8 cellular contexts compared by ENCODE assay signal in genomic region chr10:72223743-72224101, GRCh38. TPM values are rescaled to one million over a fixed set of nuclear protein-coding genes. Genes with fewer than 3 reads are reported as not detected.
DNase-seq lines count a peak whose midpoint lies in the region; ATAC-seq and TF ChIP-seq lines count a peak whose summit lies in the region.

No MANE protein-coding gene starts in this region.

- TF ChIP-seq POLR2A in right lobe of liver (IDR thresholded peaks at IDR 0.05) (peak; percentile 22), suprapubic skin (IDR thresholded peaks at IDR 0.05) (no peak)

- intact Hi-C loops in activated CD4-positive, alpha-beta T cell treated with anti-CD3 and anti-CD28 coated beads for 36 hours (cut with DNase I, micrococcal nuclease): loop anchor here (1.0 to 10.0 kb wide), 6 partner anchors 25 to 175 kb away; partner anchors contain the start of gene SPOCK2 (in 1 of the 2)
- intact Hi-C loops in right lobe of liver (cut with DNase I): loop anchor here in 1 of 2 donors (10.0 kb wide), 1 partner anchor 101 kb away; no protein-coding TSS in a partner anchor

- DNase-seq in activated CD4-positive, alpha-beta T cell treated with anti-CD3 and anti-CD28 coated beads for 36 hours: no peak
- DNase-seq in activated CD4-positive, alpha-beta T cell treated with anti-CD3 and anti-CD28 coated beads for 4 hours: no peak
- no peak for DNase-seq in right lobe of liver
- DNase-seq in suprapubic skin (ENCODE audit: low spot score in 2 of 2): peak in 1 of 2 donors; percentile 40
- no peak for DNase-seq in putamen (ENCODE audit: low spot score)
- DNase-seq in SKM-1 treated with dmso at 0.1 percent for 144 hours (lab: John Stamatoyannopoulos, UW; ENCODE audit: unreplicated experiment): no peak

- no peak for TF ChIP-seq EP300 in suprapubic skin (IDR thresholded peaks at IDR 0.05)

- peaks cover 0 to 16% (median 4%) of the 10 kb centered on the region in 4 donors for H3K36me3 ChIP-seq in right lobe of liver
- H3K36me3 ChIP-seq in suprapubic skin: peaks cover 41% of the 10 kb centered on the region

- no peaks in the 10 kb centered on the region for H3K9me3 Mint-ChIP-seq in activated CD4-positive, alpha-beta T cell treated with anti-CD3 and anti-CD28 coated beads for 36 hours (ENCODE audit: low read depth)
- H3K9me3 Mint-ChIP-seq in activated naive CD8-positive, alpha-beta T cell (ENCODE audit: low read depth): no peaks in the 10 kb centered on the region

- CTCF ChIA-PET in activated CD4-positive, alpha-beta T cell treated with anti-CD3 and anti-CD28 coated beads for 36 hours (lab: Charles Lee): interaction anchor here (0.7 to 3.2 kb wide), 30 partner anchors 9 to 175 kb away, joined by 3 to 16 read pairs (median 4); partner anchors contain the start of gene SPOCK2

- POLR2A ChIA-PET in activated CD4-positive, alpha-beta T cell treated with anti-CD3 and anti-CD28 coated beads for 36 hours (lab: Charles Lee): interaction anchor here (0.9 to 1.2 kb wide), 2 partner anchors 37 to 103 kb away, joined by 4 read pairs; no protein-coding TSS in a partner anchor

- H3K27me3 Mint-ChIP-seq in activated CD4-positive, alpha-beta T cell treated with anti-CD3 and anti-CD28 coated beads for 36 hours: no peaks in the 10 kb centered on the region
- no peaks in the 10 kb centered on the region for H3K27me3 Mint-ChIP-seq in activated naive CD8-positive, alpha-beta T cell

- H3K36me3 Mint-ChIP-seq in activated CD4-positive, alpha-beta T cell treated with anti-CD3 and anti-CD28 coated beads for 36 hours (ENCODE audit: low read depth): peaks cover 48% of the 10 kb centered on the region
- H3K36me3 Mint-ChIP-seq in activated naive CD8-positive, alpha-beta T cell: no peaks in the 10 kb centered on the region

- peaks cover 0 to 46% (median 9%) of the 10 kb centered on the region in 4 donors for H3K4me1 ChIP-seq in right lobe of liver
- peaks cover 46% of the 10 kb centered on the region for H3K4me1 ChIP-seq in suprapubic skin

- H3K4me3 Mint-ChIP-seq in activated CD4-positive, alpha-beta T cell treated with anti-CD3 and anti-CD28 coated beads for 36 hours: peak overlapping the region; percentile 52
- H3K4me3 Mint-ChIP-seq in activated naive CD8-positive, alpha-beta T cell: peak overlapping the region; percentile 56

- H3K9me3 ChIP-seq in right lobe of liver (no peaks in the 10 kb centered on the region), suprapubic skin (no peaks in the 10 kb centered on the region)

- H3K4me1 Mint-ChIP-seq in activated CD4-positive, alpha-beta T cell treated with anti-CD3 and anti-CD28 coated beads for 36 hours: peaks cover 55% of the 10 kb centered on the region
- H3K4me1 Mint-ChIP-seq in activated naive CD8-positive, alpha-beta T cell (ENCODE audit: low read depth): peaks cover 55% of the 10 kb centered on the region

- 55% methylated on average over 1 of the region's 1 CpG for WGBS in right lobe of liver (ENCODE audit: insufficient coverage, low coverage, low lambda C conversion rate, missing lambda C conversion rate)
- WGBS in suprapubic skin: 58% methylated on average over 1 of the region's 1 CpG

- no peak overlapping the region for H3K4me3 ChIP-seq in right lobe of liver
- H3K4me3 ChIP-seq in suprapubic skin: no peak overlapping the region

- ATAC-seq in activated CD4-positive, alpha-beta T cell treated with anti-CD3 and anti-CD28 coated beads for 36 hours: peak; percentile 41
- peak; percentile 29 to 56 (median 46) for ATAC-seq in right lobe of liver
- ATAC-seq in SK-N-SH treated with all-trans-retinoic acid at 6 μM for 48 hours: no peak

- peak overlapping the region; percentile 92 for H3K27ac Mint-ChIP-seq in activated CD4-positive, alpha-beta T cell treated with anti-CD3 and anti-CD28 coated beads for 36 hours
- peak overlapping the region; percentile 52 for H3K27ac Mint-ChIP-seq in activated naive CD8-positive, alpha-beta T cell

- H3K27me3 ChIP-seq in right lobe of liver (no peaks in the 10 kb centered on the region), suprapubic skin (no peaks in the 10 kb centered on the region)

- H3K27ac ChIP-seq in right lobe of liver (peak overlapping the region; percentile 65 to 74 (median 71)), suprapubic skin (peak overlapping the region; percentile 80)

- TF ChIP-seq CTCF in right lobe of liver (IDR thresholded peaks at IDR 0.05) (no peak), suprapubic skin (IDR thresholded peaks at IDR 0.05) (no peak)

TF ChIP-seq in SK-N-SH treated with all-trans-retinoic acid at 6 μM for 48 hours, 23 proteins besides CTCF, POLR2A, EP300 and RAD21:
- TF ChIP-seq RARB (CRISPR knock-in tag; IDR thresholded peaks at IDR 0.05) (no peak), ZNF70 (CRISPR knock-in tag; IDR thresholded peaks at IDR 0.05) (no peak), SNAI2 (CRISPR knock-in tag; IDR thresholded peaks at IDR 0.05) (no peak), PPARA (CRISPR knock-in tag; IDR thresholded peaks at IDR 0.05; ENCODE audit: borderline replicate concordance) (no peak), ISL1 (CRISPR knock-in tag; IDR thresholded peaks at IDR 0.05) (no peak), BACH2 (CRISPR knock-in tag; IDR thresholded peaks at IDR 0.05; ENCODE audit: borderline replicate concordance) (no peak), ZFP30 (CRISPR knock-in tag; IDR thresholded peaks at IDR 0.05) (no peak), ZC3H10 (CRISPR knock-in tag; IDR thresholded peaks at IDR 0.05) (no peak), TOX (CRISPR knock-in tag; IDR thresholded peaks at IDR 0.05; ENCODE audit: borderline replicate concordance) (no peak), CREB5 (CRISPR knock-in tag; IDR thresholded peaks at IDR 0.05; ENCODE audit: low read depth) (no peak), TCF4 (CRISPR knock-in tag; IDR thresholded peaks at IDR 0.05; ENCODE audit: borderline replicate concordance) (no peak), ZFP3 (CRISPR knock-in tag; IDR thresholded peaks at IDR 0.05) (no peak), CSDC2 (CRISPR knock-in tag; IDR thresholded peaks at IDR 0.05) (no peak), ESRRG (CRISPR knock-in tag; IDR thresholded peaks at IDR 0.05) (no peak)
- TF ChIP-seq, protein P1, sequence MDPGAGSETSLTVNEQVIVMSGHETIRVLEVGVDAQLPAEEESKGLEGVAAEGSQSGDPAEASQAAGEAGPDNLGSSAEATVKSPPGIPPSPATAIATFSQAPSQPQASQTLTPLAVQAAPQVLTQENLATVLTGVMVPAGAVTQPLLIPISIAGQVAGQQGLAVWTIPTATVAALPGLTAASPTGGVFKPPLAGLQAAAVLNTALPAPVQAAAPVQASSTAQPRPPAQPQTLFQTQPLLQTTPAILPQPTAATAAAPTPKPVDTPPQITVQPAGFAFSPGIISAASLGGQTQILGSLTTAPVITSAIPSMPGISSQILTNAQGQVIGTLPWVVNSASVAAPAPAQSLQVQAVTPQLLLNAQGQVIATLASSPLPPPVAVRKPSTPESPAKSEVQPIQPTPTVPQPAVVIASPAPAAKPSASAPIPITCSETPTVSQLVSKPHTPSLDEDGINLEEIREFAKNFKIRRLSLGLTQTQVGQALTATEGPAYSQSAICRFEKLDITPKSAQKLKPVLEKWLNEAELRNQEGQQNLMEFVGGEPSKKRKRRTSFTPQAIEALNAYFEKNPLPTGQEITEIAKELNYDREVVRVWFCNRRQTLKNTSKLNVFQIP (CRISPR knock-in tag; IDR thresholded peaks at IDR 0.05; ENCODE audit: borderline replicate concordance, low read depth): no peak

RNA-seq across cellular contexts. Expression of gene ASCC1, which starts 7.6 kb away (rescaled TPM):
- total RNA-seq in activated CD4-positive, alpha-beta T cell treated with anti-CD3 and anti-CD28 coated beads for 36 hours: 10 to 100 TPM; 67.8 to 68.9 TPM
- 10 to 100 TPM; 12.0 to 26.5 (median 14.5) TPM for total RNA-seq in right lobe of liver
- total RNA-seq in suprapubic skin: 10 to 100 TPM; 20.2 to 31.7 (median 21.2) TPM

RNA-seq across cellular contexts. Expression of gene ANAPC16, which starts 7.9 kb away (rescaled TPM):
- total RNA-seq in activated CD4-positive, alpha-beta T cell treated with anti-CD3 and anti-CD28 coated beads for 36 hours: 100 to 1,000 TPM in 1 of 2 experiments, 10 to 100 TPM in 1; 90.2 to 123 TPM
- total RNA-seq in right lobe of liver (10 to 100 TPM; 38.6 to 79.2 (median 51.3) TPM), suprapubic skin (10 to 100 TPM; 57.0 to 83.2 (median 69.3) TPM)

RNA-seq across cellular contexts. Expression of gene DDIT4, which starts 50.0 kb away (rescaled TPM):
- total RNA-seq in activated CD4-positive, alpha-beta T cell treated with anti-CD3 and anti-CD28 coated beads for 36 hours: 1,000 to 10,000 TPM in 1 of 2 experiments, 100 to 1,000 TPM in 1; 750 to 1,039 TPM
- total RNA-seq in right lobe of liver: 100 to 1,000 TPM in 4 of 6 experiments, 10 to 100 TPM in 2; 51.7 to 180 (median 143) TPM
- total RNA-seq in suprapubic skin: 100 to 1,000 TPM; 170 to 246 (median 225) TPM
